In genomic region chr19:16337809-16338469, GRCh38 we compare ENCODE assay signal across 10 cellular contexts. TPM values are rescaled to one million over a fixed set of nuclear protein-coding genes. Genes with fewer than 3 reads are reported as not detected.
DNase-seq lines count a peak whose midpoint lies in the region; ATAC-seq and TF ChIP-seq lines count a peak whose summit lies in the region.
"Had no signal": no experiment of that assay in that cellular context is flagged by ENCODE, and none has a peak within 500 bp of the region (broad histone marks: within the 10 kb centered on the region; RNA-seq: fewer than 3 reads in every experiment).

No MANE protein-coding gene starts in this region.

- H3K18ac ChIP-seq in mesenchymal stem cell (ENCODE audit: low read depth in 1 of 2, low read length in 2 of 2) = peak overlapping the region; percentile 19 to 67

- peak overlapping the region; percentile 41 to 53 for H3K4ac ChIP-seq in mesenchymal stem cell (ENCODE audit: low read depth in 1 of 2, low read length in 2 of 2)

- peak overlapping the region in 1 of 10 donors; percentile 19 for H3K4me3 ChIP-seq in heart right ventricle
- H3K4me3 ChIP-seq in mesenchymal stem cell (ENCODE audit: insufficient read depth in 1 of 2, low read depth in 1 of 2, low read length in 2 of 2) = no peak overlapping the region
- no peak overlapping the region for H3K4me3 ChIP-seq in aorta (ENCODE audit: low read length in 2 of 2)
- H3K4me3 ChIP-seq: body of pancreas, neural progenitor cell had no signal

- ATAC-seq in heart right ventricle (no peak), Right ventricle myocardium inferior (no peak), SK-N-SH treated with all-trans-retinoic acid at 6 μM for 48 hours (peak; percentile 25), aorta (ENCODE audit: low FRiP score) (peak; percentile 19), GM21367 (IDR thresholded peaks at IDR 0.05; ENCODE audit: unreplicated experiment) (no peak), HG03520 (IDR thresholded peaks at IDR 0.05; ENCODE audit: unreplicated experiment) (no peak)

- peak overlapping the region; percentile 29 for H4K91ac ChIP-seq in mesenchymal stem cell (ENCODE audit: low read length)

- H2AFZ ChIP-seq in mesenchymal stem cell (ENCODE audit: low read depth, low read length) = no peak overlapping the region
- H2AFZ ChIP-seq: neural progenitor cell had no signal

- no peak overlapping the region for H3K4me2 ChIP-seq in mesenchymal stem cell (ENCODE audit: low read length, poor library complexity, severe bottlenecking)
- H3K4me2 ChIP-seq: neural progenitor cell had no signal

- H2AK5ac ChIP-seq in mesenchymal stem cell (ENCODE audit: low read length, severe bottlenecking) = peak overlapping the region; percentile 14

- peak overlapping the region; percentile 33 to 67 for H2BK12ac ChIP-seq in mesenchymal stem cell (ENCODE audit: low read length in 2 of 2)

- H3K27me3 ChIP-seq in heart right ventricle = no peaks in the 10 kb centered on the region
- no peaks in the 10 kb centered on the region for H3K27me3 ChIP-seq in mesenchymal stem cell (ENCODE audit: control insufficient read depth in 1 of 2, insufficient read depth in 1 of 2, low read length in 2 of 2)
- H3K27me3 ChIP-seq in aorta (ENCODE audit: control insufficient read depth in 1 of 2, insufficient read depth in 2 of 2, low read length in 1 of 2) = no peaks in the 10 kb centered on the region
- H3K27me3 ChIP-seq: body of pancreas, neural progenitor cell had no signal

- intact Hi-C loops in heart right ventricle (cut with DNase I) (loop anchor here in 1 of 10 donors (10.0 kb wide), 1 partner anchor 47 kb away; no protein-coding TSS in a partner anchor), Right ventricle myocardium inferior (cut with DNase I) (no loop called here), aorta (cut with DNase I) (loop anchor here in 1 of 2 donors (2.0 kb wide), 1 partner anchor 45 kb away; no protein-coding TSS in a partner anchor)

- TF ChIP-seq CTCF in heart right ventricle (IDR thresholded peaks at IDR 0.05) = no peak

- H3K79me1 ChIP-seq in mesenchymal stem cell (replicated peaks; ENCODE audit: low read length, poor library complexity, severe bottlenecking) = no peaks in the 10 kb centered on the region

- no peak overlapping the region for H3K9ac ChIP-seq in mesenchymal stem cell (ENCODE audit: low read length)
- H3K9ac ChIP-seq: neural progenitor cell had no signal

- H2BK120ac ChIP-seq in mesenchymal stem cell (ENCODE audit: low read depth, low read length) = no peak overlapping the region

- H3K4me1 ChIP-seq in heart right ventricle = peaks cover 16 to 63% (median 39%) of the 10 kb centered on the region in 9 donors
- peaks cover 34% of the 10 kb centered on the region for H3K4me1 ChIP-seq in mesenchymal stem cell (ENCODE audit: control insufficient read depth, insufficient read depth, low read depth, low read length)
- H3K4me1 ChIP-seq in aorta (ENCODE audit: control insufficient read depth in 1 of 2, insufficient read depth in 2 of 2, low read length in 2 of 2) = peaks cover 0 to 2% of the 10 kb centered on the region in 2 donors
- H3K4me1 ChIP-seq: body of pancreas, neural progenitor cell had no signal

- 87 to 88% methylated on average over 13 of the region's 13 CpGs for WGBS in heart right ventricle, 2 donors
- WGBS in mesenchymal stem cell = 85% methylated on average over 12 of the region's 13 CpGs
- WGBS in aorta, 2 donors = 68 to 72% methylated on average over 13 of the region's 13 CpGs

- H2BK5ac ChIP-seq in mesenchymal stem cell (ENCODE audit: low read depth, low read length, poor library complexity, severe bottlenecking) = no peak overlapping the region

- DNase-seq in heart right ventricle = no peak
- DNase-seq in Right ventricle myocardium inferior (ENCODE audit: missing footprints) = no peak
- DNase-seq in mesenchymal stem cell = peak; percentile 23
- no peak for DNase-seq in aorta
- no peak for DNase-seq in DMS 273 treated with DMSO at 0.1 percent for 48 hours (lab: John Stamatoyannopoulos, UW)

- peak overlapping the region; percentile 67 for H4K8ac ChIP-seq in mesenchymal stem cell (ENCODE audit: low read length)

- no peak overlapping the region for H3K23ac ChIP-seq in mesenchymal stem cell (ENCODE audit: low read length in 2 of 2)

- H3K9me3 ChIP-seq in heart right ventricle = no peaks in the 10 kb centered on the region
- H3K9me3 ChIP-seq in mesenchymal stem cell (ENCODE audit: control insufficient read depth, low read length) = no peaks in the 10 kb centered on the region
- H3K9me3 ChIP-seq in aorta (ENCODE audit: control insufficient read depth, low read length) = no peaks in the 10 kb centered on the region
- H3K9me3 ChIP-seq: body of pancreas had no signal

- H2BK15ac ChIP-seq in mesenchymal stem cell (ENCODE audit: low read depth, poor library complexity, severe bottlenecking) = no peak overlapping the region

- H3K27ac ChIP-seq in heart right ventricle (peak overlapping the region in 9 of 10 donors; percentile 25 to 95 (median 88)), mesenchymal stem cell (ENCODE audit: low read length, poor library complexity, severe bottlenecking) (peak overlapping the region; percentile 88), aorta (ENCODE audit: low read depth in 1 of 2, low read length in 2 of 2) (peak overlapping the region; percentile 55 to 58)
- H3K27ac ChIP-seq: neural progenitor cell had no signal

- H3K14ac ChIP-seq in mesenchymal stem cell (ENCODE audit: low read length in 2 of 2) = peak overlapping the region in 1 of 2 experiments; percentile 72

- H3K36me3 ChIP-seq in heart right ventricle (no peaks in the 10 kb centered on the region), mesenchymal stem cell (ENCODE audit: control insufficient read depth in 1 of 2, insufficient read depth in 2 of 2, low read depth in 1 of 2, low read length in 2 of 2) (no peaks in the 10 kb centered on the region), aorta (ENCODE audit: control insufficient read depth in 1 of 2, insufficient read depth in 2 of 2, low read length in 1 of 2) (no peaks in the 10 kb centered on the region)
- H3K36me3 ChIP-seq: neural progenitor cell had no signal

TF ChIP-seq in SK-N-SH treated with all-trans-retinoic acid at 6 μM for 48 hours, 23 proteins besides CTCF, POLR2A, EP300 and RAD21 (continues in another document):
- TF ChIP-seq BACH2 (CRISPR knock-in tag; IDR thresholded peaks at IDR 0.05; ENCODE audit: borderline replicate concordance) (no peak), CSDC2 (CRISPR knock-in tag; IDR thresholded peaks at IDR 0.05) (no peak), ESRRG (CRISPR knock-in tag; IDR thresholded peaks at IDR 0.05) (no peak), POU6F1 (CRISPR knock-in tag; IDR thresholded peaks at IDR 0.05; ENCODE audit: borderline replicate concordance, low read depth) (no peak), CSRNP3 (CRISPR knock-in tag; IDR thresholded peaks at IDR 0.05) (no peak), TCF4 (CRISPR knock-in tag; IDR thresholded peaks at IDR 0.05; ENCODE audit: borderline replicate concordance) (no peak), ZNF8 (CRISPR knock-in tag; IDR thresholded peaks at IDR 0.05) (no peak), PATZ1 (CRISPR knock-in tag; IDR thresholded peaks at IDR 0.05; ENCODE audit: borderline replicate concordance) (no peak), SNAI2 (CRISPR knock-in tag; IDR thresholded peaks at IDR 0.05) (no peak), RARB (CRISPR knock-in tag; IDR thresholded peaks at IDR 0.05) (no peak), ARNTL (CRISPR knock-in tag; IDR thresholded peaks at IDR 0.05; ENCODE audit: borderline replicate concordance, low read depth) (no peak)

RNA-seq across cellular contexts. Expression of gene KLF2, which starts 13.3 kb away (rescaled TPM):
- total RNA-seq in heart right ventricle (10 to 100 TPM; 25.5 to 76.2 (median 50.4) TPM), Right ventricle myocardium inferior (73.1 TPM), aorta (100 to 1,000 TPM in 1 of 2 donors, 10 to 100 TPM in 1; 98.9 to 223 TPM)
- polyA plus RNA-seq in heart right ventricle (10 to 100 TPM; 22.4 to 73.5 TPM), aorta (10 to 100 TPM in 1 of 2 donors, 1 to 10 TPM in 1; 4.8 to 12.4 TPM)
- polyA plus RNA-seq in mesenchymal stem cell (2013, experiment 1 of 2) = 39.9 TPM
- polyA plus RNA-seq in mesenchymal stem cell (2013, experiment 2 of 2) = 38.0 TPM

Comparison
In these comparisons a context has a peak if more than half of its experiments do, and no peak if none do; other contexts are left out.
1. ATAC-seq: peak in SK-N-SH treated with all-trans-retinoic acid at 6 μM for 48 hours (single experiment) and aorta (single experiment); none in heart right ventricle (0 of 8), Right ventricle myocardium inferior (single experiment), GM21367 (single experiment) and HG03520 (single experiment).
2. Peak in every context shown above with its lines, with median percentiles within 50 percentile points of each other: H3K27ac ChIP-seq.